ENCODE assay signal across 8 cellular contexts in genomic region chr7:27110163-27110976, GRCh38. TPM values are rescaled to one million over a fixed set of nuclear protein-coding genes. Genes with fewer than 3 reads are reported as not detected.
A peak's percentile ranks its signal among the peaks of the same experiment; 100 is the strongest.
DNase-seq lines count a peak whose midpoint lies in the region; ATAC-seq, FAIRE-seq and TF ChIP-seq lines count a peak whose summit lies in the region.

No MANE protein-coding gene starts in this region.

- peaks cover 0 to 3% (median 0%) of the 10 kb centered on the region in 5 donors for H3K36me3 Mint-ChIP-seq in naive thymus-derived CD4-positive, alpha-beta T cell

- H3K4me3 Mint-ChIP-seq in naive thymus-derived CD4-positive, alpha-beta T cell = no peak overlapping the region

- H3K36me3 ChIP-seq in gastrocnemius medialis = no peaks in the 10 kb centered on the region
- no peaks in the 10 kb centered on the region for H3K36me3 ChIP-seq in naive thymus-derived CD4-positive, alpha-beta T cell (ENCODE audit: control insufficient read depth in 2 of 3, insufficient read depth in 3 of 3, low read length in 3 of 3)

- TF ChIP-seq CTCF in WI38 (IDR thresholded peaks at IDR 0.05; ENCODE audit: low read depth, low read length) = no peak
- no peak for TF ChIP-seq CTCF in gastrocnemius medialis (IDR thresholded peaks at IDR 0.05 in 4 of 5, conservative IDR thresholded peaks at IDR 0.05 in 1 of 5)

- peaks cover 0 to 4% (median 0%) of the 10 kb centered on the region in 11 donors for H3K9me3 Mint-ChIP-seq in naive thymus-derived CD4-positive, alpha-beta T cell

- H3K27me3 Mint-ChIP-seq in naive thymus-derived CD4-positive, alpha-beta T cell = peaks cover 9 to 23% (median 13%) of the 10 kb centered on the region in 5 donors

- DNase-seq in gastrocnemius medialis (no peak), Kasumi-1 (lab: John Stamatoyannopoulos, UW) (no peak), NCI-H2081 treated with DMSO at 0.1 percent for 48 hours (lab: John Stamatoyannopoulos, UW) (no peak)
- no peak for DNase-seq in naive thymus-derived CD4-positive, alpha-beta T cell

- intact Hi-C loops in gastrocnemius medialis (cut with DNase I; ENCODE audit: low total_unique reads) = no loop called here
- intact Hi-C loops in naive thymus-derived CD4-positive, alpha-beta T cell (cut with micrococcal nuclease) = no loop called here

- no peak for ATAC-seq in gastrocnemius medialis
- ATAC-seq in naive thymus-derived CD4-positive, alpha-beta T cell = no peak
- no peak for ATAC-seq in GM19467 (IDR thresholded peaks at IDR 0.05; ENCODE audit: unreplicated experiment)

- peak overlapping the region; percentile 65 for H3K4me3 ChIP-seq in WI38 (ENCODE audit: low read depth, low read length)
- peak overlapping the region; percentile 13 for H3K4me3 ChIP-seq in iPS-11a (ENCODE audit: low read depth, low read length)
- peak overlapping the region in 3 of 4 donors; percentile 14 to 36 (median 31) for H3K4me3 ChIP-seq in gastrocnemius medialis
- H3K4me3 ChIP-seq in naive thymus-derived CD4-positive, alpha-beta T cell (ENCODE audit: low read length) = no peak overlapping the region

- H3K27ac Mint-ChIP-seq in naive thymus-derived CD4-positive, alpha-beta T cell = no peak overlapping the region

- peak overlapping the region; percentile 66 to 85 (median 72) for H3K27ac ChIP-seq in gastrocnemius medialis
- no peak overlapping the region for H3K27ac ChIP-seq in naive thymus-derived CD4-positive, alpha-beta T cell (ENCODE audit: low read depth, low read length)

- TF ChIP-seq POLR2A in gastrocnemius medialis (IDR thresholded peaks at IDR 0.05) = no peak

- H3K27me3 ChIP-seq in gastrocnemius medialis = no peaks in the 10 kb centered on the region
- H3K27me3 ChIP-seq in naive thymus-derived CD4-positive, alpha-beta T cell (ENCODE audit: control insufficient read depth in 2 of 2, insufficient read depth in 2 of 2, low read length in 2 of 2) = no peaks in the 10 kb centered on the region

- CTCF ChIA-PET in naive thymus-derived CD4-positive, alpha-beta T cell (lab: Charles Lee) = no interaction called here

- H3K4me1 ChIP-seq in gastrocnemius medialis = peaks cover 21 to 39% of the 10 kb centered on the region in 2 donors
- H3K4me1 ChIP-seq in naive thymus-derived CD4-positive, alpha-beta T cell (ENCODE audit: control insufficient read depth in 2 of 2, insufficient read depth in 2 of 2, low read length in 2 of 2) = no peaks in the 10 kb centered on the region

- H3K9me3 ChIP-seq in gastrocnemius medialis = no peaks in the 10 kb centered on the region
- H3K9me3 ChIP-seq in naive thymus-derived CD4-positive, alpha-beta T cell (ENCODE audit: control insufficient read depth in 2 of 3, low read length in 3 of 3) = no peaks in the 10 kb centered on the region

- in situ Hi-C loops in gastrocnemius medialis (cut with MboI; ENCODE audit: low sequenced_read_pairs in 4 of 4) = no loop called here

- peak; percentile 78 for FAIRE-seq in G401.6 (lab: Jason Lieb, UNC)

- POLR2A ChIA-PET in naive thymus-derived CD4-positive, alpha-beta T cell (lab: Charles Lee) = no interaction called here

- H3K4me1 Mint-ChIP-seq in naive thymus-derived CD4-positive, alpha-beta T cell = no peaks in the 10 kb centered on the region

RNA-seq across cellular contexts. Expression of gene HOXA2, which starts 7.9 kb away (rescaled TPM):
- under 1 TPM in 3 of 4 donors, not detected in 1; 0.29 to 0.88 (median 0.38) TPM for total RNA-seq in gastrocnemius medialis
- total RNA-seq in naive thymus-derived CD4-positive, alpha-beta T cell = not detected
- polyA plus RNA-seq in naive thymus-derived CD4-positive, alpha-beta T cell = not detected

RNA-seq across cellular contexts. Expression of gene HOXA1, which starts 14.6 kb away (rescaled TPM):
- total RNA-seq in gastrocnemius medialis = under 1 TPM in 2 of 4 donors, not detected in 2; 0.16 to 0.36 TPM
- 1 to 10 TPM in 1 of 5 experiments, under 1 TPM in 3, not detected in 1; 0.10 to 1.1 (median 0.41) TPM for total RNA-seq in naive thymus-derived CD4-positive, alpha-beta T cell
- under 1 TPM; 0.09 to 0.18 TPM for polyA plus RNA-seq in naive thymus-derived CD4-positive, alpha-beta T cell

RNA-seq across cellular contexts. Expression of gene HOXA4, which starts 20.2 kb away (rescaled TPM):
- total RNA-seq in gastrocnemius medialis = 1 to 10 TPM; 1.7 to 4.2 (median 2.9) TPM
- total RNA-seq in naive thymus-derived CD4-positive, alpha-beta T cell = not detected
- polyA plus RNA-seq in naive thymus-derived CD4-positive, alpha-beta T cell = under 1 TPM in 1 of 2 donors, not detected in 1; 0.41 TPM

RNA-seq across cellular contexts. Expression of gene HOXA5, which starts 33.1 kb away (rescaled TPM):
- total RNA-seq in gastrocnemius medialis = 1 to 10 TPM; 2.7 to 7.1 (median 7.0) TPM
- 1 to 10 TPM in 1 of 5 experiments, under 1 TPM in 1, not detected in 3; 0.88 to 2.2 TPM for total RNA-seq in naive thymus-derived CD4-positive, alpha-beta T cell
- not detected for polyA plus RNA-seq in naive thymus-derived CD4-positive, alpha-beta T cell

RNA-seq across cellular contexts. Expression of gene HOXA6, which starts 37.2 kb away (rescaled TPM):
- total RNA-seq in gastrocnemius medialis = 1 to 10 TPM; 2.6 to 5.6 (median 4.2) TPM
- under 1 TPM in 2 of 5 experiments, not detected in 3; 0.32 to 0.49 TPM for total RNA-seq in naive thymus-derived CD4-positive, alpha-beta T cell
- polyA plus RNA-seq in naive thymus-derived CD4-positive, alpha-beta T cell = not detected
